Comparison of ENCODE assay signal across 12 cellular contexts in the genomic region with DNA sequence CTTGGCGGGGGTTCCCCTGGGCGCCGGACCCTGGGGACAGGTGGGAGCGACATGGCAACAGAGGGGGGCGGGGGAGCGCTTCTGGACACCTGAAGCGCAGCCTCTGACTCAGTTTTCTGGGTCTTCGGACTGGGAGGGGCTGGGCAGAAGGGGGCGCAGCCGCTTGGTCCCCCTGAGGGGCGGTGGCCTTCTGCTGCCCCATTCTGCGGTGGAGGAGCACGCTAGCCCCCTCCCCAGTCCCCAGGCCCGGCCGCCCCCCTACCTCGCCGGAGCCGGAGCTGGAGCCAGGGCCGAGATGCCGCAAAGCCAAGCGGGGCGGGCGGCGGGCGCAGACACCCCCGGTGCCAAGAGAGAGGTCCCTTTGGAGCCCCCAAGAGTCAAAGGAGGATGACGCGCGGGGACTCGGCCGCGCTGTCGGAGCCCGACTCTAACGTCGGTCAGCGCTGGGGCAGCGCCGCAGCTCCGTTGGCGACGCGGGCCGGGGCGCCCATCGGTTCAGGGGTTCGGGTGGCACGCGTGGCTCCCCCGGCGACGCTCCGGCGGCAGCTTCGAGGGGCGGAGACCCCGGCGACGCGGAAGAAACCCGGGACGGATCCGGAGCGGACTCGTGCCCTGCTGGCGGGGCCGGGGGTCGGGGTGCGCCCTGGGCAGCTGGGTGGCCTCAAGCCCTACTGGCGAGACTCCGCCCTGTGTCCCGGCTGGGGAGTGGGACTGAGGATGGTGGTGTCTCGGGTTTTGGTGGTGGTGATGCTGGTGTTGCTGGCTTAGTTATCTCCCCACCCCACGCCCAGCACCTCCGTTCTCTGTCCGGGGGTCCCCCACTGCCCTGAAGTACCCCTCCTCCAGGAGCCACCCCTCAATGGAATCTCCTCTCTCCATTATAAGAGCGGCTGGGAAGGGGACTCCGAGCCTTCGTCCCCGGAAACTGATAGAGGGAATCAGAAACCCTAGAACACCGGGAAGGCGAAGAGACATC. TPM values are rescaled to one million over a fixed set of nuclear protein-coding genes. Genes with fewer than 3 reads are reported as not detected.
DNase-seq lines count a peak whose midpoint lies in the region; ATAC-seq and TF ChIP-seq lines count a peak whose summit lies in the region.
"Had no signal": no experiment of that assay in that cellular context is flagged by ENCODE, and none has a peak within 500 bp of the region (broad histone marks: within the 10 kb centered on the region; RNA-seq: fewer than 3 reads in every experiment).

NAT16 (minus strand) TSS at position 514 of the 976 bp plus-strand sequence. CDS start 5,486 bp downstream, outside the sequence.

- no peak within 1 kb of the TSS for H3K27ac Mint-ChIP-seq in activated CD4-positive, alpha-beta T cell treated with anti-CD3 and anti-CD28 coated beads for 36 hours

- H3K36me3 ChIP-seq in Panc1 (ENCODE audit: control insufficient read depth, insufficient read depth, low read length) (no peaks in the 10 kb centered on the region), skeletal muscle satellite cell (ENCODE audit: insufficient read depth, low read length) (no peaks in the 10 kb centered on the region)

- DNase-seq in activated CD4-positive, alpha-beta T cell treated with anti-CD3 and anti-CD28 coated beads for 36 hours: no peak
- DNase-seq in activated CD4-positive, alpha-beta T cell treated with anti-CD3 and anti-CD28 coated beads for 1 hour: no peak
- DNase-seq in Panc1 (ENCODE audit: low read depth, low spot score) (no peak), DMS 273 treated with DMSO at 0.1 percent for 48 hours (lab: John Stamatoyannopoulos, UW) (no peak), GF-D8 (lab: John Stamatoyannopoulos, UW) (no peak)
- DNase-seq: left colon; stimulated activated CD4-positive, alpha-beta T cell treated with anti-CD3 and anti-CD28 coated beads, Interleukin-2, amount 100 ng/mL, for 48 hours had no signal

- in situ Hi-C loops in Panc1 (cut with HindIII; ENCODE audit: low pct_unique_long_range_greater_than_20kb, low sequenced_read_pairs): no loop called here

- H3K27me3 ChIP-seq in Panc1 (ENCODE audit: control insufficient read depth, insufficient read depth, low read length) (0 out of 2 replicates have a peak, but pooled peaks cover 2% of the 10 kb centered on the region), skeletal muscle satellite cell (ENCODE audit: control insufficient read depth, insufficient read depth, low read length) (peaks cover 53% of the 10 kb centered on the region)

- H3K36me3 Mint-ChIP-seq in activated CD4-positive, alpha-beta T cell treated with anti-CD3 and anti-CD28 coated beads for 36 hours (ENCODE audit: low read depth): no peaks in the 10 kb centered on the region

- no peak within 1 kb of the TSS for H3K9ac ChIP-seq in skeletal muscle satellite cell (ENCODE audit: low read depth, low read length)

- ATAC-seq in activated CD4-positive, alpha-beta T cell treated with anti-CD3 and anti-CD28 coated beads for 36 hours: no peak
- ATAC-seq in Panc1: no peak
- ATAC-seq in HG03342 (IDR thresholded peaks at IDR 0.05; ENCODE audit: unreplicated experiment): no peak
- ATAC-seq: left colon had no signal

- H3K9me3 Mint-ChIP-seq in activated CD4-positive, alpha-beta T cell treated with anti-CD3 and anti-CD28 coated beads for 36 hours (ENCODE audit: low read depth): no peaks in the 10 kb centered on the region

- peaks cover 55% of the 10 kb centered on the region for H3K27me3 Mint-ChIP-seq in activated CD4-positive, alpha-beta T cell treated with anti-CD3 and anti-CD28 coated beads for 36 hours

- H3K4me1 ChIP-seq in Panc1 (ENCODE audit: control insufficient read depth, insufficient read depth, low read length) (no peaks in the 10 kb centered on the region; the same call in 1 of the 2 replicates), skeletal muscle satellite cell (ENCODE audit: control insufficient read depth, insufficient read depth, low read length) (no peaks in the 10 kb centered on the region)

- peak within 1 kb of the TSS; percentile 52 for H3K4me2 ChIP-seq in skeletal muscle satellite cell (ENCODE audit: low read length)

- CTCF ChIA-PET in activated CD4-positive, alpha-beta T cell treated with anti-CD3 and anti-CD28 coated beads for 36 hours (lab: Charles Lee): interaction anchor here (0.6 to 1.1 kb wide), 2 partner anchors 36 to 455 kb away, joined by 3 to 4 read pairs; no protein-coding TSS in a partner anchor
- CTCF ChIA-PET in Panc1 (lab: Charles Lee): interaction anchor here (1.1 kb wide), 1 partner anchor 36 kb away, joined by 6 read pairs; no protein-coding TSS in a partner anchor

- intact Hi-C loops in activated CD4-positive, alpha-beta T cell treated with anti-CD3 and anti-CD28 coated beads for 36 hours (cut with DNase I, micrococcal nuclease): no loop called here
- intact Hi-C loops in Panc1 (cut with micrococcal nuclease; ENCODE audit: unreplicated experiment): no loop called here

- H3K9me3 ChIP-seq in Panc1 (ENCODE audit: control insufficient read depth, insufficient read depth, low read depth, low read length) (no peaks in the 10 kb centered on the region), skeletal muscle satellite cell (replicated peaks; ENCODE audit: low read length) (no peaks in the 10 kb centered on the region)

- H3K27ac ChIP-seq in Panc1 (ENCODE audit: low read length): no peak within 1 kb of the TSS

- TF ChIP-seq CTCF in Panc1 (IDR thresholded peaks at IDR 0.05): no peak

- peak within 1 kb of the TSS; percentile 33 for H3K4me3 Mint-ChIP-seq in activated CD4-positive, alpha-beta T cell treated with anti-CD3 and anti-CD28 coated beads for 36 hours

- H3K4me3 ChIP-seq in Panc1 (ENCODE audit: low read depth in 2 of 2, low read length in 2 of 2) (peak within 1 kb of the TSS; percentile 24 to 40), iPS-11a (ENCODE audit: low read depth, low read length) (peak within 1 kb of the TSS; percentile 33), skeletal muscle satellite cell (ENCODE audit: low read length) (no peak within 1 kb of the TSS)

- H3K4me1 Mint-ChIP-seq in activated CD4-positive, alpha-beta T cell treated with anti-CD3 and anti-CD28 coated beads for 36 hours: peaks cover 7% of the 10 kb centered on the region

- no TSS peak for BruUV-seq in Panc1 (replicated peaks; lab: Mats Ljungman, UMichigan)

- POLR2A ChIA-PET in activated CD4-positive, alpha-beta T cell treated with anti-CD3 and anti-CD28 coated beads for 36 hours (lab: Charles Lee): no interaction called here
- POLR2A ChIA-PET in Panc1 (lab: Charles Lee): no interaction called here

RNA-seq across cellular contexts. Expression of gene NAT16, which starts in this region (rescaled TPM):
- total RNA-seq in activated CD4-positive, alpha-beta T cell treated with anti-CD3 and anti-CD28 coated beads for 36 hours: not detected
- 0.15 TPM for total RNA-seq in Panc1 (2021; ENCODE audit: unreplicated experiment)
- not detected for polyA plus RNA-seq in Panc1 (2012; ENCODE audit: insufficient read length)
- total RNA-seq in skeletal muscle satellite cell (2012; rRNA removed): not detected in 2 replicates
- total RNA-seq: bronchial epithelial cell, left colon, subcutaneous adipose tissue had no signal
